In the genomic region with DNA sequence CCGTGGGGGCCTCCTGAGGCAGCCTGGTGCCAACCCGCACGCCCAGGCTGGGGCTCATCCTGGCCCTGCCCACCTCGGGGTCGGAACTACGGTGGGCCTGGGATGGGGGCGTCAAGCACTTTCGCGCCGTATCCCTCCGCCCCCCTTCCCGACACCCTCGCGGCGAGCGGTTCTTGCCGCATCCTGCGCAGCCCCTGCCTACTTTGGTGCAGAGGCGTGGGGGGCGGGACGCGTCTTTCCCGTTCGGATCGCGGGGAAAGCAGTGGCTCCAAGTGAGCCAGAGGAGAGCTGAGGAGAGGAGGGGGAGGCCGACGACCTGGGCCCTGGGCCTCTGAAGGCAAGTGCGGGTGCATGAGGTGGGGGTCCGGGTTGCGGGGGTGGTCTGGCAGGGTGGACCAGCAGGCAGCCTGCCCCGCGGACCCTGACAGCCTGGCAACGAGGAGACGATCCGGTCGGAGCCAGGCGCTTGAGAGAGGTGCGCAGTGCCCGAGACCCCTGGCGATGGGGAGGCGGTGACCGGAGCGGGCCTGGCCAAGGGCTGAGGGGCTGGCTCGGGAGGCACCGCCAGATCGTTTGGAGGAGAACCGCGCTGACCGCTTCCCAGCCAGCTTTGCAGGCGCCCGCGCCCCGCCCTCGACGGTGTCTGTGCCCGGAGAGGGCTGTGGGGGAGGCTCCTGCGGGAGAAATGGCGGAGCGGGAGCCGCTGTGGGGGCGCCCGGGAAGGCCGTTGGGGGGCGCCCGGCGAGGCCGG, we compare ENCODE assay signal across 8 cellular contexts. TPM values are rescaled to one million over a fixed set of nuclear protein-coding genes. Genes with fewer than 3 reads are reported as not detected.
A peak's percentile ranks its signal among the peaks of the same experiment; 100 is the strongest.
DNase-seq lines count a peak whose midpoint lies in the region; ATAC-seq and TF ChIP-seq lines count a peak whose summit lies in the region.

A gene (plus strand): TSS at position 233 of the 751 bp plus-strand sequence. CDS start 2,422 bp downstream, outside the sequence.

- H3K27ac ChIP-seq in angular gyrus (ENCODE audit: low read depth, low read length) (peak within 1 kb of the TSS; percentile 90), heart left ventricle (peak within 1 kb of the TSS; percentile 52 to 92 (median 81)), osteoblast (ENCODE audit: low read depth, low read length) (no peak within 1 kb of the TSS)

- peak within 1 kb of the TSS; percentile 83 for H3K4me2 ChIP-seq in osteoblast (ENCODE audit: insufficient read depth, low read length)

- intact Hi-C loops in heart left ventricle (cut with DNase I), result loop anchor here in 6 of 10 donors (2.0 to 10.0 kb wide), 5 partner anchors 58 to 114 kb away; a partner anchor contains a TSS

- DNase-seq in NCI-H1417 (lab: John Stamatoyannopoulos, UW) (peak; percentile 28 to 59 (median 59)), NCI-H1417 treated with DMSO at 0.1 percent for 48 hours (lab: John Stamatoyannopoulos, UW) (no peak), NCI-H1694 (lab: John Stamatoyannopoulos, UW) (peak; percentile 18), heart left ventricle (peak; percentile 35 to 77 (median 57)), osteoblast (ENCODE audit: insufficient read length, low spot score, missing footprints) (peak; percentile 72), GM10248 (ENCODE audit: extremely low spot score) (no peak), dedifferentiated amniotic fluid mesenchymal stem cell (ENCODE audit: extremely low spot score) (no peak)

- no peaks in the 10 kb centered on the region for H3K9me3 ChIP-seq in heart left ventricle
- H3K9me3 ChIP-seq in osteoblast (ENCODE audit: low read depth, low read length), result no peaks in the 10 kb centered on the region

- peak within 1 kb of the TSS; percentile 48 to 93 (median 68) for H3K4me3 ChIP-seq in heart left ventricle
- H3K4me3 ChIP-seq in osteoblast (ENCODE audit: insufficient read depth, low read length), result peak within 1 kb of the TSS; percentile 78

- H3K36me3 ChIP-seq in heart left ventricle (peaks cover 0 to 9% (median 0%) of the 10 kb centered on the region in 9 donors), osteoblast (ENCODE audit: insufficient read depth, low read length) (no peaks in the 10 kb centered on the region)

- H3K4me1 ChIP-seq in heart left ventricle, result peaks cover 0 to 5% (median 0%) of the 10 kb centered on the region in 12 donors
- H3K4me1 ChIP-seq in osteoblast (ENCODE audit: insufficient read depth, low read length), result no peaks in the 10 kb centered on the region

- H3K79me2 ChIP-seq in osteoblast (ENCODE audit: insufficient read depth, low read length), result no peaks in the 10 kb centered on the region

- TF ChIP-seq CTCF in heart left ventricle (IDR thresholded peaks at IDR 0.05), result no peak
- TF ChIP-seq CTCF in osteoblast (IDR thresholded peaks at IDR 0.05; ENCODE audit: extremely low read depth, low read depth, low read length), result no peak
- no peak for TF ChIP-seq CTCF in GM10248 (IDR thresholded peaks at IDR 0.05; ENCODE audit: control extremely low read depth, extremely low read depth, low read depth, missing control alignments)

- peak within 1 kb of the TSS; percentile 84 for H2AFZ ChIP-seq in osteoblast (ENCODE audit: low read length)

- no peak for TF ChIP-seq POLR2A in heart left ventricle (IDR thresholded peaks at IDR 0.05)

- no peaks in the 10 kb centered on the region for H4K20me1 ChIP-seq in osteoblast (ENCODE audit: insufficient read depth, low read length)

- CTCF ChIA-PET in GM10248 (lab: Yijun Ruan, JAX), result no interaction called here

- H3K27me3 ChIP-seq in heart left ventricle (peaks cover 0 to 21% (median 0%) of the 10 kb centered on the region in 9 donors), osteoblast (ENCODE audit: insufficient read depth, low read length) (no peaks in the 10 kb centered on the region)

- POLR2A ChIA-PET in GM10248 (lab: Yijun Ruan, JAX), result no interaction called here

- ATAC-seq in heart left ventricle, result peak; percentile 65 to 92 (median 85)

- WGBS in heart left ventricle, 4 donors, result 1 to 40% (median 13%) methylated on average over 31 to 68 of the region's 68 CpGs

RNA-seq across cellular contexts. Expression of the gene that starts here (rescaled TPM):
- total RNA-seq in heart left ventricle (10 to 100 TPM in 7 of 9 donors, 1 to 10 TPM in 2; 7.5 to 19.6 (median 14.2) TPM), osteoblast (10.9 and 11.8 TPM in 2 replicates)
- 1 to 10 TPM; 4.3 to 7.7 TPM for polyA plus RNA-seq in heart left ventricle

Comparison
In these comparisons a context has a peak if more than half of its experiments do, and no peak if none do; other contexts are left out.
1. DNase-seq: peak in NCI-H1417 (3 of 3), NCI-H1694 (single experiment), heart left ventricle (5 of 5) and osteoblast (single experiment); none in NCI-H1417 treated with DMSO at 0.1 percent for 48 hours (single experiment), GM10248 (single experiment) and dedifferentiated amniotic fluid mesenchymal stem cell (single experiment).